7 cellular contexts compared by ENCODE assay signal in the genomic region with DNA sequence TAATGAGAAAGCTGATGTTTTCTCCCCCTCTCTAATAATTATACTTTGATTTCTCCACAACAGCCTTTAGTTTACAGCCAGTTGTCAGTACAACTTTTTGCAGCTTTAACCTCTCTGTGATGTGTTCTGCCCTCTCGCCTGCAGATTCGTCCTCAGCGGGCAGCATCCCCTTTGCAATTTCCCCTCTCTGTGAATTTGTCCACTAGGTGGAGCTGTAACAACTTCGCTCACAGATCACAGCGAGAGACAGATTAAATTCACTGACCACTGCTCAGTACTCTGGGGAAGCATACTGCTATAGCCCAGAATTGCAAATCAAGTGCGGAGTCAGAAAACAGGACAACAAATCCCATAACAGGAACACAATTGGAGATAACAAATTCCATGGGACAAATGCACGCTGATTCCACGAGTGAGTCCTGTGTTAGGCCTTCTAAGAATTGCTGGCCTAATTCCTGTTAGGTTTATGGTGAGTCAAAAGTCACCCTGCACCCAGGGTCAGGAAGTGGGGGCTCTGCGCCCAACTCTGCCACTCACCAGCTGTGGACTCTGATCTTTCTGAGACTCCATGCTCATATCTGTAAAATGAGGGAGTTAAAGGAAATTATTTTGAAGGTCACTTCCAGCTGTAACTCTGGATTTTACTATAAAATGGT.
DNase-seq lines count a peak whose midpoint lies in the region; ATAC-seq, FAIRE-seq and TF ChIP-seq lines count a peak whose summit lies in the region.

No MANE protein-coding gene starts in this region.

- H3K36me3 ChIP-seq in GM06990 (ENCODE audit: control insufficient read depth, insufficient read depth, low read length), result no peaks in the 10 kb centered on the region
- no peaks in the 10 kb centered on the region for H3K36me3 ChIP-seq in Panc1 (ENCODE audit: control insufficient read depth, insufficient read depth, low read length)
- no peaks in the 10 kb centered on the region for H3K36me3 ChIP-seq in lung (ENCODE audit: control insufficient read depth in 2 of 2, insufficient read depth in 2 of 2, low read length in 2 of 2)

- CTCF ChIA-PET in Panc1 (lab: Charles Lee), result interaction anchor here (0.6 to 0.7 kb wide), 3 partner anchors 145 to 1968 kb away, joined by 6 to 8 read pairs (median 7); no protein-coding TSS in a partner anchor

- H3K9me3 ChIP-seq in Panc1 (ENCODE audit: control insufficient read depth, insufficient read depth, low read depth, low read length) (no peaks in the 10 kb centered on the region), lung (ENCODE audit: control insufficient read depth in 2 of 2, insufficient read depth in 1 of 2, low read length in 1 of 2) (no peaks in the 10 kb centered on the region)

- no TSS peak for BruUV-seq in Panc1 (replicated peaks; lab: Mats Ljungman, UMichigan)

- TF ChIP-seq CTCF in GM06990 (IDR thresholded peaks at IDR 0.05; ENCODE audit: insufficient read depth, low read length, poor library complexity, severe bottlenecking) (peak; percentile 76), Panc1 (IDR thresholded peaks at IDR 0.05) (peak; percentile 87), lung (IDR thresholded peaks at IDR 0.05; ENCODE audit: control extremely low read depth, extremely low read depth) (peak; percentile 50)

- in situ Hi-C loops in Panc1 (cut with HindIII; ENCODE audit: low pct_unique_long_range_greater_than_20kb, low sequenced_read_pairs), result no loop called here

- POLR2A ChIA-PET in Panc1 (lab: Charles Lee), result no interaction called here

- H3K4me1 ChIP-seq in Panc1 (ENCODE audit: control insufficient read depth, insufficient read depth, low read length), result no peaks in the 10 kb centered on the region
- no peaks in the 10 kb centered on the region for H3K4me1 ChIP-seq in lung (ENCODE audit: control insufficient read depth in 2 of 2, insufficient read depth in 2 of 2, low read length in 2 of 2)

- H3K27me3 ChIP-seq in GM06990 (replicated peaks; ENCODE audit: control insufficient read depth, insufficient read depth, low read length) (no peaks in the 10 kb centered on the region), Panc1 (ENCODE audit: control insufficient read depth, insufficient read depth, low read length) (no peaks in the 10 kb centered on the region), lung (ENCODE audit: control insufficient read depth, insufficient read depth) (no peaks in the 10 kb centered on the region)

- FAIRE-seq in HTR-8/SVneo (lab: Jason Lieb, UNC), result peak; percentile 42

- intact Hi-C loops in Panc1 (cut with micrococcal nuclease; ENCODE audit: unreplicated experiment), result no loop called here

- WGBS in lung, 2 donors, result 26 to 32% methylated on average over 9 of the region's 9 CpGs

- peak; percentile 71 for ATAC-seq in GM21526 (IDR thresholded peaks at IDR 0.05; ENCODE audit: low FRiP score, unreplicated experiment)
- ATAC-seq in Panc1, result peak; percentile 87
- no peak for ATAC-seq in lung (ENCODE audit: insufficient read depth, low FRiP score)
- no peak for ATAC-seq in HG03135 (IDR thresholded peaks at IDR 0.05; ENCODE audit: unreplicated experiment)

- no peak for DNase-seq in GM06990 (ENCODE audit: extremely low read depth, insufficient read length)
- DNase-seq in HTR-8/SVneo (ENCODE audit: insufficient read length, low spot score), result peak; percentile 53
- DNase-seq in Panc1 (ENCODE audit: low read depth, low spot score), result peak; percentile 48
- DNase-seq in dedifferentiated amniotic fluid mesenchymal stem cell (ENCODE audit: extremely low spot score), result peak; percentile 30
- DNase-seq in lung (ENCODE audit: low spot score), result no peak

- H3K4me3 ChIP-seq in GM06990 (replicated peaks; ENCODE audit: low read depth, low read length) (no peak overlapping the region), Panc1 (ENCODE audit: low read depth in 2 of 2, low read length in 2 of 2) (no peak overlapping the region), lung (no peak overlapping the region)

- H3K27ac ChIP-seq in Panc1 (ENCODE audit: low read length) (no peak overlapping the region), lung (ENCODE audit: low read depth in 1 of 2, low read length in 1 of 2) (no peak overlapping the region)

Comparison
In these comparisons a context has a peak if more than half of its experiments do, and no peak if none do; other contexts are left out.
1. DNase-seq: peak in HTR-8/SVneo (single experiment), Panc1 (single experiment) and dedifferentiated amniotic fluid mesenchymal stem cell (single experiment); none in GM06990 (single experiment) and lung (single experiment).
2. ATAC-seq: peak in GM21526 (single experiment) and Panc1 (single experiment); none in lung (single experiment) and HG03135 (single experiment).
3. Peak in every context shown above with its lines, with median percentiles within 50 percentile points of each other: CTCF ChIP-seq.